In genomic region chr2:3768960-3769765, GRCh38 we compare ENCODE assay signal across 26 cellular contexts.
"Had no signal": no experiment of that assay in that cellular context is flagged by ENCODE, and none has a peak within 500 bp of the region (broad histone marks: within the 10 kb centered on the region; RNA-seq: fewer than 3 reads in every experiment).

No MANE protein-coding gene starts in this region.

- H3K9me3 Mint-ChIP-seq: immature natural killer cell; memory B cell; nephron; stimulated activated effector memory CD8-positive, alpha-beta T cell treated with anti-CD3 and anti-CD28 coated beads, Interleukin-12 subunit alpha, Interleukin-12 subunit beta, amount 100 ng/mL, for 72 hours had no signal

- DNase-seq: cerebellar nuclear complex; effector CD8-positive, alpha-beta T cell; foreskin keratinocyte; heart right ventricle; hippocampal formation; immature natural killer cell; islet precursor cell; kidney glomerular epithelial cell; right cardiac atrium; sigmoid colon; stimulated activated CD4-positive, alpha-beta T cell treated with anti-CD3 and anti-CD28 coated beads, Interleukin-2, amount 100 ng/mL, for 24 hours; stimulated activated CD4-positive, alpha-beta T cell treated with anti-CD3 and anti-CD28 coated beads, Interleukin-4, amount 100 ng/mL, for 24 hours; stimulated activated naive CD4-positive, alpha-beta T cell treated with Interleukin-2 at 50 U/mL for 16 hours; stomach; thyroid gland; trophoblast cell had no signal

- H3K4me1 Mint-ChIP-seq: immature natural killer cell; nephron; stimulated activated effector memory CD8-positive, alpha-beta T cell treated with anti-CD3 and anti-CD28 coated beads, Interleukin-12 subunit alpha, Interleukin-12 subunit beta, amount 100 ng/mL, for 72 hours had no signal

- H3K36me3 ChIP-seq: esophagus muscularis mucosa, gastroesophageal sphincter, heart right ventricle, neutrophil, prostate gland, sigmoid colon, stomach, thyroid gland, vagina had no signal

- ATAC-seq: foreskin keratinocyte; gastroesophageal sphincter; heart right ventricle; right cardiac atrium; stimulated activated effector memory CD8-positive, alpha-beta T cell treated with anti-CD3 and anti-CD28 coated beads, Interleukin-12 subunit alpha, Interleukin-12 subunit beta, amount 100 ng/mL, for 72 hours had no signal

- H3K4me1 ChIP-seq: esophagus muscularis mucosa, foreskin keratinocyte, gastroesophageal sphincter, heart right ventricle, prostate gland, sigmoid colon, stomach, thyroid gland, vagina had no signal

- H3K27ac ChIP-seq: dorsolateral prefrontal cortex, esophagus muscularis mucosa, foreskin keratinocyte, gastroesophageal sphincter, heart right ventricle, neutrophil, prostate gland, sigmoid colon, stomach, thyroid gland, vagina had no signal

- H3K27ac Mint-ChIP-seq: immature natural killer cell; memory B cell; nephron; stimulated activated effector memory CD8-positive, alpha-beta T cell treated with anti-CD3 and anti-CD28 coated beads, Interleukin-12 subunit alpha, Interleukin-12 subunit beta, amount 100 ng/mL, for 72 hours had no signal

- H3K27me3 ChIP-seq: foreskin keratinocyte, neutrophil, stomach, thyroid gland, vagina had no signal

- H3K4me3 ChIP-seq: dorsolateral prefrontal cortex, esophagus muscularis mucosa, gastroesophageal sphincter, heart right ventricle, lung, prostate gland, sigmoid colon, stomach, thyroid gland, vagina had no signal

- H3K9me3 ChIP-seq: esophagus muscularis mucosa, gastroesophageal sphincter, heart right ventricle, neutrophil, prostate gland, sigmoid colon, stomach, thyroid gland, vagina had no signal

- H3K36me3 Mint-ChIP-seq: immature natural killer cell; memory B cell; stimulated activated effector memory CD8-positive, alpha-beta T cell treated with anti-CD3 and anti-CD28 coated beads, Interleukin-12 subunit alpha, Interleukin-12 subunit beta, amount 100 ng/mL, for 72 hours had no signal

- H3K4me3 Mint-ChIP-seq: immature natural killer cell; memory B cell; nephron; stimulated activated effector memory CD8-positive, alpha-beta T cell treated with anti-CD3 and anti-CD28 coated beads, Interleukin-12 subunit alpha, Interleukin-12 subunit beta, amount 100 ng/mL, for 72 hours had no signal
